In the genomic region with DNA sequence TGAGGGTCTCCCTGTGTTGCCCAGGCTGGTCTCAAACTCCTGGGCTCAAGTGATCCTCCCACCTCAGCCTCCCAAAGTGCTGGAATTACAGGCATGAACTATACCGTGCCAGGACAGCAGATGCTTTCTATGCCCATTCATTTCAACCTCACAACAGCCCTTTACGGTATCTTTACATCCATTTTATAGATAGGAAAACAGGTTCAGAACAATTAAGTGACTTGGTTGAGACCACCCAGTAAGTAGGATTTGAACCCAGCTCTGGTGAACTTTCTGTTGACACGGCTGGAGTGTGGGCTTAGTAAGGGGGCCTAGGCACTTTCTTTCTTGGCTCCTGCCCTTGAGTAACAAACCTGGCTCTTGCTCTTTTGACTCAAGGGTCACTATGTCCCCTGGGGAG, we compare ENCODE assay signal across 22 cellular contexts. TPM values are rescaled to one million over a fixed set of nuclear protein-coding genes. Genes with fewer than 3 reads are reported as not detected.
A peak's percentile ranks its signal among the peaks of the same experiment; 100 is the strongest.
DNase-seq lines count a peak whose midpoint lies in the region; ATAC-seq, FAIRE-seq and TF ChIP-seq lines count a peak whose summit lies in the region.
"Had no signal": no experiment of that assay in that cellular context is flagged by ENCODE, and none has a peak within 500 bp of the region (broad histone marks: within the 10 kb centered on the region; RNA-seq: fewer than 3 reads in every experiment).

No MANE protein-coding gene starts in this region.

- H3K23ac ChIP-seq in H1 (ENCODE audit: insufficient read length) (no peak overlapping the region), neuronal stem cell (ENCODE audit: low read depth, low read length, poor library complexity) (no peak overlapping the region)

- no peaks in the 10 kb centered on the region for H3K23me2 ChIP-seq in H1 (ENCODE audit: low read depth, low read length)

- FAIRE-seq in H1 (lab: Jason Lieb, UNC) = no peak
- FAIRE-seq: GM12892, RCC 7860 had no signal

- no peak for DNase-seq in activated naive CD8-positive, alpha-beta T cell treated with anti-CD3 and anti-CD28 coated beads for 36 hours
- DNase-seq in H1 (ENCODE audit: low read depth in 1 of 2, low spot score in 2 of 2) (no peak), neuronal stem cell (ENCODE audit: low spot score) (no peak), tibial artery (no peak)
- DNase-seq: 8988T; BE2C; Calu3; CD4-positive, alpha-beta T cell; EL; HCEC 1CT; KBM-7; NCI-H1105; NCI-H2081 treated with DMSO at 0.1 percent for 48 hours; NCI-H748 treated with DMSO at 0.1 percent for 48 hours; NK-92 treated with Interleukin-12 subunit alpha and Interleukin-12 subunit beta, amount 100 ng/mL, for 24 hours had no signal

- no peak overlapping the region for H3K18ac ChIP-seq in H1 (ENCODE audit: extremely low read depth, low read length)
- no peak overlapping the region for H3K18ac ChIP-seq in neuronal stem cell (ENCODE audit: low read length)

- H3K4me3 ChIP-seq in H1 (ENCODE audit: extremely low read depth in 1 of 4, insufficient read depth in 2 of 4, low read depth in 3 of 4, low read length in 4 of 4) (no peak overlapping the region), neuronal stem cell (ENCODE audit: low read length in 2 of 2) (no peak overlapping the region), tibial artery (no peak overlapping the region)

- WGBS in H1 (ENCODE audit: extremely low coverage in 1 of 2, insufficient coverage in 1 of 2, insufficient read length in 1 of 2, insufficient replicate concordance in 2 of 2, low coverage in 1 of 2, low lambda C conversion rate in 2 of 2, missing lambda C conversion rate in 1 of 2), 2 experiments = 90% methylated on average over 3 of the region's 3 CpGs; no CpG with 5 or more reads in 1 of the 2 experiments
- WGBS in neuronal stem cell (ENCODE audit: extremely low coverage in 2 of 2, insufficient read length in 2 of 2, insufficient replicate concordance in 1 of 2), 2 donors = no CpG with 5 or more reads among the region's 3 CpGs

- TF ChIP-seq POLR2A in H1 (IDR thresholded peaks at IDR 0.05; ENCODE audit: control extremely low read depth in 1 of 2, low read depth in 2 of 2, low read length in 2 of 2) = no peak

- H3K56ac ChIP-seq in H1 (replicated peaks; ENCODE audit: insufficient read length, low read depth, low read length) = no peak overlapping the region

- no peak for TF ChIP-seq EP300 in H1 (IDR thresholded peaks at IDR 0.05; ENCODE audit: borderline replicate concordance in 1 of 2, low read depth in 2 of 2, low read length in 2 of 2)

- no peaks in the 10 kb centered on the region for H3K36me3 ChIP-seq in H1 (ENCODE audit: control insufficient read depth in 2 of 4, insufficient read depth in 4 of 4, low read length in 3 of 4)
- no peaks in the 10 kb centered on the region for H3K36me3 ChIP-seq in neuronal stem cell (replicated peaks in 1 of 2; ENCODE audit: control insufficient read depth in 2 of 2, insufficient read depth in 2 of 2, low read length in 2 of 2)
- no peaks in the 10 kb centered on the region for H3K36me3 ChIP-seq in tibial artery
- H3K36me3 ChIP-seq: BE2C had no signal

- H3K4me1 ChIP-seq in H1 (replicated peaks in 1 of 4; ENCODE audit: control insufficient read depth in 3 of 4, insufficient read depth in 4 of 4, low read length in 3 of 4) = peaks cover 0 to 8% (median 2%) of the 10 kb centered on the region in 4 experiments; a peak in 5 of 7 replicates
- peaks cover 4 to 9% of the 10 kb centered on the region in 2 donors for H3K4me1 ChIP-seq in neuronal stem cell (ENCODE audit: control insufficient read depth in 2 of 2, insufficient read depth in 1 of 2, low read depth in 1 of 2, low read length in 2 of 2)
- peaks cover 13 to 64% (median 42%) of the 10 kb centered on the region in 4 donors for H3K4me1 ChIP-seq in tibial artery
- H3K4me1 ChIP-seq: BE2C had no signal

- H3K27ac ChIP-seq in H1 (ENCODE audit: low read depth, low read length) (no peak overlapping the region), neuronal stem cell (replicated peaks; ENCODE audit: low read length) (no peak overlapping the region), tibial artery (peak overlapping the region; percentile 41 to 100)

- TF ChIP-seq CTCF in H1 (IDR thresholded peaks at IDR 0.05; ENCODE audit: control extremely low read depth in 1 of 3, insufficient read depth in 1 of 3, low read depth in 1 of 3, low read length in 3 of 3) = no peak
- TF ChIP-seq CTCF in tibial artery (IDR thresholded peaks at IDR 0.05) = no peak

- no peak overlapping the region for H4K91ac ChIP-seq in H1 (replicated peaks; ENCODE audit: insufficient read length, low read length)
- H4K91ac ChIP-seq in neuronal stem cell (ENCODE audit: low read depth, low read length, poor library complexity) = no peak overlapping the region

- intact Hi-C loops in tibial artery (cut with DNase I; ENCODE audit: low total_unique reads) = no loop called here

- CTCF ChIA-PET in H1 (lab: Charles Lee; ENCODE audit: partially characterized antibody) = interaction anchor here (0.5 to 15.8 kb wide), 6 partner anchors 32 to 190 kb away, joined by 3 to 269 read pairs (median 4); no protein-coding TSS in a partner anchor

- no peak overlapping the region for H2BK15ac ChIP-seq in H1 (ENCODE audit: low read length)
- no peak overlapping the region for H2BK15ac ChIP-seq in neuronal stem cell (ENCODE audit: low read length)

- peaks cover 33% of the 10 kb centered on the region for H3K4me1 Mint-ChIP-seq in activated naive CD8-positive, alpha-beta T cell (ENCODE audit: low read depth)
- H3K4me1 Mint-ChIP-seq in activated naive CD8-positive, alpha-beta T cell treated with anti-CD3 and anti-CD28 coated beads for 36 hours = peaks cover 26% of the 10 kb centered on the region

- no peaks in the 10 kb centered on the region for H3K36me3 Mint-ChIP-seq in activated naive CD8-positive, alpha-beta T cell
- H3K36me3 Mint-ChIP-seq in activated naive CD8-positive, alpha-beta T cell treated with anti-CD3 and anti-CD28 coated beads for 36 hours = peaks cover under 1% of the 10 kb centered on the region

- H2BK12ac ChIP-seq in H1 (ENCODE audit: low read depth, low read length) (no peak overlapping the region), neuronal stem cell (ENCODE audit: low read length) (no peak overlapping the region)

- H3K9ac ChIP-seq in H1 (replicated peaks in 1 of 4; ENCODE audit: extremely low read depth in 1 of 4, low read depth in 3 of 4, low read length in 3 of 4) = no peak overlapping the region
- H3K9ac ChIP-seq in neuronal stem cell (ENCODE audit: low read depth, low read length, poor library complexity) = no peak overlapping the region

- no peak overlapping the region for H4K5ac ChIP-seq in H1 (ENCODE audit: insufficient read length, low read depth, low read length)

- H3K79me1 ChIP-seq in H1 (ENCODE audit: low read depth, low read length) (no peaks in the 10 kb centered on the region), neuronal stem cell (ENCODE audit: low read depth, low read length) (peaks cover 1% of the 10 kb centered on the region)

- H3K4ac ChIP-seq in H1 (replicated peaks; ENCODE audit: insufficient read length, low read depth, low read length) = no peak overlapping the region
- H3K4ac ChIP-seq in neuronal stem cell (ENCODE audit: low read length) = no peak overlapping the region

- no peak overlapping the region for H3K4me3 Mint-ChIP-seq in activated naive CD8-positive, alpha-beta T cell
- no peak overlapping the region for H3K4me3 Mint-ChIP-seq in activated naive CD8-positive, alpha-beta T cell treated with anti-CD3 and anti-CD28 coated beads for 36 hours
- H3K4me3 Mint-ChIP-seq: CD4-positive, alpha-beta T cell had no signal

- H3K27me3 ChIP-seq in H1 (replicated peaks in 1 of 4; ENCODE audit: control insufficient read depth in 3 of 4, extremely low read depth in 1 of 4, insufficient read depth in 3 of 4, low read length in 3 of 4) (no peaks in the 10 kb centered on the region), neuronal stem cell (ENCODE audit: control insufficient read depth in 3 of 3, insufficient read depth in 3 of 3, low read depth in 1 of 3, low read length in 3 of 3) (no peaks in the 10 kb centered on the region), tibial artery (no peaks in the 10 kb centered on the region)
- H3K27me3 ChIP-seq: BE2C had no signal

- H3K14ac ChIP-seq in H1 (ENCODE audit: insufficient read length) = no peak overlapping the region
- no peak overlapping the region for H3K14ac ChIP-seq in neuronal stem cell (ENCODE audit: low read length)

- H3K9me3 ChIP-seq in H1 (ENCODE audit: insufficient read depth in 2 of 2, low read depth in 1 of 2, low read length in 1 of 2) = no peaks in the 10 kb centered on the region
- H3K9me3 ChIP-seq in neuronal stem cell (replicated peaks in 1 of 2; ENCODE audit: control insufficient read depth in 2 of 2, insufficient read depth in 1 of 2, low read depth in 1 of 2, low read length in 2 of 2) = no peaks in the 10 kb centered on the region
- H3K9me3 ChIP-seq in tibial artery = no peaks in the 10 kb centered on the region
- H3K9me3 ChIP-seq: BE2C had no signal

- no peak for TF ChIP-seq RAD21 in H1 (IDR thresholded peaks at IDR 0.05 in 1 of 2, conservative IDR thresholded peaks at IDR 0.05 in 1 of 2; ENCODE audit: low read depth in 2 of 2, low read length in 2 of 2)

- H3K4me2 ChIP-seq in H1 (ENCODE audit: insufficient read depth in 1 of 2, low read depth in 2 of 2, low read length in 2 of 2) = no peak overlapping the region
- no peak overlapping the region for H3K4me2 ChIP-seq in neuronal stem cell (ENCODE audit: insufficient read depth, low read length, poor library complexity, severe bottlenecking)

- H2AFZ ChIP-seq in H1 (ENCODE audit: low read length) (no peak overlapping the region), neuronal stem cell (ENCODE audit: low read length) (no peak overlapping the region)

- POLR2A ChIA-PET in H1 (lab: Charles Lee; ENCODE audit: partially characterized antibody) = interaction anchor here (0.7 to 9.8 kb wide), 6 partner anchors 11 to 221 kb away, joined by 3 to 106 read pairs (median 4); partner anchors contain the start of genes TEF and TOB2

- no peaks in the 10 kb centered on the region for H3K79me2 ChIP-seq in H1 (ENCODE audit: control insufficient read depth in 1 of 2, insufficient read depth in 2 of 2, low read length in 2 of 2)

- peak overlapping the region; percentile 16 for H3K27ac Mint-ChIP-seq in activated naive CD8-positive, alpha-beta T cell
- no peak overlapping the region for H3K27ac Mint-ChIP-seq in activated naive CD8-positive, alpha-beta T cell treated with anti-CD3 and anti-CD28 coated beads for 36 hours
- H3K27ac Mint-ChIP-seq: CD4-positive, alpha-beta T cell had no signal

- H2BK5ac ChIP-seq in H1 (ENCODE audit: low read depth, low read length) (no peak overlapping the region), neuronal stem cell (ENCODE audit: low read length) (no peak overlapping the region)

- H2BK20ac ChIP-seq in H1 (ENCODE audit: low read length) = no peak overlapping the region

- no peaks in the 10 kb centered on the region for H4K20me1 ChIP-seq in H1 (replicated peaks in 1 of 2; ENCODE audit: control insufficient read depth in 1 of 2, insufficient read depth in 2 of 2, low read length in 2 of 2)

- ATAC-seq in GM21390 (IDR thresholded peaks at IDR 0.05; ENCODE audit: unreplicated experiment) = no peak
- no peak for ATAC-seq in GM18502 (IDR thresholded peaks at IDR 0.05; ENCODE audit: poor library complexity, unreplicated experiment)
- ATAC-seq in HG02571 (IDR thresholded peaks at IDR 0.05; ENCODE audit: unreplicated experiment) = no peak
- ATAC-seq: Right ventricle myocardium inferior had no signal

- H2AK5ac ChIP-seq in H1 (ENCODE audit: low read depth, low read length) (no peak overlapping the region), neuronal stem cell (ENCODE audit: low read depth, low read length) (no peak overlapping the region)

- H3K9me3 Mint-ChIP-seq in activated naive CD8-positive, alpha-beta T cell (ENCODE audit: low read depth) = no peaks in the 10 kb centered on the region
- no peaks in the 10 kb centered on the region for H3K9me3 Mint-ChIP-seq in activated naive CD8-positive, alpha-beta T cell treated with anti-CD3 and anti-CD28 coated beads for 36 hours
- H3K9me3 Mint-ChIP-seq: CD4-positive, alpha-beta T cell had no signal

- H4K8ac ChIP-seq in H1 (ENCODE audit: extremely low read depth, insufficient read depth, low read length) = no peak overlapping the region
- H4K8ac ChIP-seq in neuronal stem cell (ENCODE audit: low read depth, low read length) = peak overlapping the region; percentile 17

- H2BK120ac ChIP-seq in H1 (replicated peaks; ENCODE audit: low read depth, low read length) (no peak overlapping the region), neuronal stem cell (ENCODE audit: low read depth, low read length) (no peak overlapping the region)

- no peaks in the 10 kb centered on the region for H3K27me3 Mint-ChIP-seq in activated naive CD8-positive, alpha-beta T cell
- no peaks in the 10 kb centered on the region for H3K27me3 Mint-ChIP-seq in activated naive CD8-positive, alpha-beta T cell treated with anti-CD3 and anti-CD28 coated beads for 36 hours
- H3K27me3 Mint-ChIP-seq: CD4-positive, alpha-beta T cell had no signal

RNA-seq across cellular contexts. Expression of gene TEF, which starts 25.7 kb away (rescaled TPM):
- 1 to 10 TPM; 2.6 to 2.8 TPM for total RNA-seq in activated naive CD8-positive, alpha-beta T cell treated with anti-CD3 and anti-CD28 coated beads for 36 hours
- 7.4 and 8.9 TPM in 2 replicates for total RNA-seq in H1 (2021; fragmentation: NEBNext Ultra II Directional; extraction: Animal tissue kit (Norgen Biotek cat#: 25700))
- polyA plus RNA-seq in H1 (2011; rRNA removed) = 9.0 and 14.3 TPM in 2 replicates
- polyA plus RNA-seq in H1 (2011; cell fraction: cytosol; rRNA removed) = 15.4 TPM
- polyA plus RNA-seq in H1 (2011; cell fraction: nucleus; rRNA removed) = 16.9 TPM
- 4.2 to 9.7 TPM (median 7.2 TPM) in 4 replicates for polyA plus RNA-seq in H1 (2012, experiment 1 of 2)
- 6.6 TPM for polyA plus RNA-seq in H1 (2012, experiment 2 of 2)
- 3.7 TPM for polyA plus RNA-seq in H1 (2013, experiment 1 of 2)
- polyA plus RNA-seq in H1 (2013, experiment 2 of 2) = 2.6 TPM
- 22.9 and 32.1 TPM in 2 replicates for polyA minus RNA-seq in H1 (2011; rRNA and poly(A)+ RNA removed)
- 7.9 TPM for polyA minus RNA-seq in H1 (2011; cell fraction: cytosol; rRNA and poly(A)+ RNA removed)
- polyA minus RNA-seq in H1 (2011; cell fraction: nucleus; rRNA and poly(A)+ RNA removed) = 5.2 TPM
- polyA plus RNA-seq in neuronal stem cell (2013, experiment 1 of 2) = 15.1 TPM
- 15.8 TPM for polyA plus RNA-seq in neuronal stem cell (2013, experiment 2 of 2)

RNA-seq across cellular contexts. Expression of gene TOB2, which starts 39.2 kb away (rescaled TPM):
- 10 to 100 TPM; 33.9 to 34.8 TPM for total RNA-seq in activated naive CD8-positive, alpha-beta T cell treated with anti-CD3 and anti-CD28 coated beads for 36 hours
- 52.8 and 54.1 TPM in 2 replicates for total RNA-seq in H1 (2021; fragmentation: NEBNext Ultra II Directional; extraction: Animal tissue kit (Norgen Biotek cat#: 25700))
- polyA plus RNA-seq in H1 (2011; rRNA removed) = 27.0 and 37.5 TPM in 2 replicates
- polyA plus RNA-seq in H1 (2011; cell fraction: cytosol; rRNA removed) = 17.4 TPM
- polyA plus RNA-seq in H1 (2011; cell fraction: nucleus; rRNA removed) = 22.6 TPM
- 30.2 to 35.8 TPM (median 33.5 TPM) in 4 replicates for polyA plus RNA-seq in H1 (2012, experiment 1 of 2)
- 39.6 TPM for polyA plus RNA-seq in H1 (2012, experiment 2 of 2)
- polyA plus RNA-seq in H1 (2013, experiment 1 of 2) = 27.4 TPM
- polyA plus RNA-seq in H1 (2013, experiment 2 of 2) = 28.2 TPM
- polyA minus RNA-seq in H1 (2011; rRNA and poly(A)+ RNA removed) = 20.4 and 28.3 TPM in 2 replicates
- polyA minus RNA-seq in H1 (2011; cell fraction: cytosol; rRNA and poly(A)+ RNA removed) = 20.0 TPM
- polyA minus RNA-seq in H1 (2011; cell fraction: nucleus; rRNA and poly(A)+ RNA removed) = 12.7 TPM
- polyA plus RNA-seq in neuronal stem cell (2013, experiment 1 of 2) = 30.2 TPM
- polyA plus RNA-seq in neuronal stem cell (2013, experiment 2 of 2) = 31.5 TPM

Comparison
In these comparisons a context has a peak if more than half of its experiments do, and no peak if none do; other contexts are left out.
1. H3K27ac ChIP-seq: peak in tibial artery (2 of 2); none in H1 (single experiment) and neuronal stem cell (single experiment).